26 cellular contexts compared by ENCODE assay signal in genomic region chr6:162543221-162543620, GRCh38.
"Had no signal": no experiment of that assay in that cellular context is flagged by ENCODE, and none has a peak within 500 bp of the region (broad histone marks: within the 10 kb centered on the region; RNA-seq: fewer than 3 reads in every experiment).

No MANE protein-coding gene starts in this region.

- H3K4me3 Mint-ChIP-seq: naive B cell; nephron; stimulated activated naive B cell treated with anti-CD40 and anti-IgM and Interleukin-4, amounts not matched to agents 10 μg/mL and 1 μg/mL and 100 μg/mL, for 72 hours; stimulated activated naive CD8-positive, alpha-beta T cell treated with anti-CD3 and anti-CD28 coated beads, Interleukin-15, amount 100 ng/mL, for 72 hours had no signal

- H3K4me3 ChIP-seq: colonic mucosa, hepatocyte, lung, pancreas, psoas muscle, spleen, testis, tibial nerve had no signal

- H3K27me3 Mint-ChIP-seq: naive B cell; stimulated activated naive B cell treated with anti-CD40 and anti-IgM and Interleukin-4, amounts not matched to agents 10 μg/mL and 1 μg/mL and 100 μg/mL, for 72 hours; stimulated activated naive CD8-positive, alpha-beta T cell treated with anti-CD3 and anti-CD28 coated beads, Interleukin-15, amount 100 ng/mL, for 72 hours had no signal

- H3K79me2 ChIP-seq: hepatocyte had no signal

- ATAC-seq: left colon; left ventricle myocardium superior; pancreas; psoas muscle; sciatic nerve; stimulated activated naive B cell treated with anti-CD40 and anti-IgM and Interleukin-4, amounts not matched to agents 10 μg/mL and 1 μg/mL and 100 μg/mL, for 72 hours; stimulated activated naive CD8-positive, alpha-beta T cell treated with anti-CD3 and anti-CD28 coated beads, Interleukin-15, amount 100 ng/mL, for 72 hours had no signal

- H3K27ac Mint-ChIP-seq: stimulated activated naive B cell treated with anti-CD40 and anti-IgM and Interleukin-4, amounts not matched to agents 10 μg/mL and 1 μg/mL and 100 μg/mL, for 72 hours; stimulated activated naive CD8-positive, alpha-beta T cell treated with anti-CD3 and anti-CD28 coated beads, Interleukin-15, amount 100 ng/mL, for 72 hours had no signal

- H3K36me3 Mint-ChIP-seq: naive B cell; stimulated activated naive B cell treated with anti-CD40 and anti-IgM and Interleukin-4, amounts not matched to agents 10 μg/mL and 1 μg/mL and 100 μg/mL, for 72 hours had no signal

- H3K36me3 ChIP-seq: colonic mucosa, pancreas, spleen, tibial nerve had no signal

- H3K9me3 Mint-ChIP-seq: nephron; stimulated activated naive B cell treated with anti-CD40 and anti-IgM and Interleukin-4, amounts not matched to agents 10 μg/mL and 1 μg/mL and 100 μg/mL, for 72 hours had no signal

- H3K27me3 ChIP-seq: colonic mucosa, hepatocyte, pancreas, spleen, testis, tibial nerve had no signal

- H2AFZ ChIP-seq: hepatocyte had no signal

- H3K4me1 Mint-ChIP-seq: naive B cell; stimulated activated naive B cell treated with anti-CD40 and anti-IgM and Interleukin-4, amounts not matched to agents 10 μg/mL and 1 μg/mL and 100 μg/mL, for 72 hours; stimulated activated naive CD8-positive, alpha-beta T cell treated with anti-CD3 and anti-CD28 coated beads, Interleukin-15, amount 100 ng/mL, for 72 hours had no signal

- H3K9me3 ChIP-seq: colonic mucosa, pancreas, psoas muscle, spleen, testis, tibial nerve had no signal

- H3K27ac ChIP-seq: colonic mucosa, hepatocyte, pancreas, psoas muscle, spleen, testis, tibial nerve had no signal

- H3K4me2 ChIP-seq: hepatocyte had no signal

- DNase-seq: caudate nucleus; colonic mucosa; dermis blood vessel endothelial cell; erythroblast; foreskin melanocyte; head of caudate nucleus; kidney; left colon; left ventricle myocardium superior; mesenchymal stem cell; naive B cell; pancreas; psoas muscle; retina; spleen; stimulated activated CD4-positive, alpha-beta T cell treated with anti-CD3 and anti-CD28 coated beads, Interleukin-15, amount 100 ng/mL, for 24 hours; stimulated activated CD4-positive, alpha-beta T cell treated with anti-CD3 and anti-CD28 coated beads, Interleukin-1b, Interleukin-23, amount 100 ng/mL, for 48 hours; stimulated activated CD4-positive, alpha-beta T cell treated with anti-CD3 and anti-CD28 coated beads, Interleukin-4, amount 100 ng/mL, for 4 hours; stimulated activated naive B cell treated with anti-CD40 and anti-IgM and Interleukin-4, amounts not matched to agents 10 μg/mL and 1 μg/mL and 100 μg/mL, for 72 hours; stimulated activated naive CD8-positive, alpha-beta T cell treated with anti-CD3 and anti-CD28 coated beads, Interleukin-15, amount 100 ng/mL, for 72 hours; testis had no signal

- H3K4me1 ChIP-seq: colonic mucosa, pancreas, testis had no signal
